Comparison of ENCODE assay signal across 15 cellular contexts in genomic region chrX:149526318-149527033, GRCh38. TPM values are rescaled to one million over a fixed set of nuclear protein-coding genes. Genes with fewer than 3 reads are reported as not detected.
DNase-seq lines count a peak whose midpoint lies in the region; ATAC-seq and TF ChIP-seq lines count a peak whose summit lies in the region.
"Not testable (repeated sequence)": the region's sequence is repeated elsewhere in the genome, so short reads cannot be mapped to it uniquely, and the experiment has no call there.
"Had no signal": no experiment of that assay in that cellular context is flagged by ENCODE, and none has a peak within 500 bp of the region (broad histone marks: within the 10 kb centered on the region; RNA-seq: fewer than 3 reads in every experiment).

No MANE protein-coding gene starts in this region.

- H3K9ac ChIP-seq in Karpas-422 (ENCODE audit: low read length): peak overlapping the region; percentile 50; the same call in 1 of the 2 replicates

- not testable (repeated sequence) for H3K36me3 ChIP-seq in CD8-positive, alpha-beta T cell (ENCODE audit: insufficient read depth, low read length); Karpas-422 (ENCODE audit: insufficient read depth, low read length); effector memory CD4-positive, alpha-beta T cell (ENCODE audit: control insufficient read depth, insufficient read depth, low read length); psoas muscle (ENCODE audit: insufficient read depth in 1 of 2, low read depth in 1 of 2); thoracic aorta

- POLR2A ChIA-PET in CD8-positive, alpha-beta T cell (lab: Charles Lee): interaction anchor here (0.6 to 1.1 kb wide), 2 partner anchors 14 to 1234 kb away, joined by 3 to 5 read pairs; partner anchors contain the start of gene EOLA1
- POLR2A ChIA-PET in activated CD4-positive, alpha-beta T cell treated with anti-CD3 and anti-CD28 coated beads, Interleukin-2, amount 10 ng/mL, durations not matched to agents 7 days and 5 days (lab: Charles Lee): not testable (repeated sequence)

- intact Hi-C loops in CD8-positive, alpha-beta T cell (cut with DNase I, micrococcal nuclease): loop anchor here in 1 of 2 experiments (2.0 kb wide), 1 partner anchor 14 kb away; the partner anchor contains the start of gene EOLA1
- intact Hi-C loops in psoas muscle (cut with DNase I): not testable (repeated sequence)

- not testable (repeated sequence) for H2AFZ ChIP-seq in Karpas-422 (ENCODE audit: low read length)

- DNase-seq in CD8-positive, alpha-beta T cell: peak in 1 of 7 experiments; percentile 21
- DNase-seq in Karpas-422; activated CD4-positive, alpha-beta T cell treated with anti-CD3 and anti-CD28 coated beads, Interleukin-2, amount 10 ng/mL, durations not matched to agents 7 days and 5 days; activated naive CD4-positive, alpha-beta T cell treated with anti-CD3 and anti-CD28 coated beads, Interleukin-2, amount 50 U/mL, for 72 hours (ENCODE audit: low spot score in 2 of 2); effector memory CD4-positive, alpha-beta T cell; immature natural killer cell; psoas muscle; thoracic aorta (ENCODE audit: low spot score): not testable (repeated sequence)

- not testable (repeated sequence) for H4K20me1 ChIP-seq in Karpas-422 (ENCODE audit: insufficient read depth, low read depth, low read length)

- not testable (repeated sequence) for TF ChIP-seq CTCF in CD8-positive, alpha-beta T cell (IDR thresholded peaks at IDR 0.05); psoas muscle (IDR thresholded peaks at IDR 0.05); thoracic aorta (IDR thresholded peaks at IDR 0.05)

- H3K27me3 Mint-ChIP-seq in CD8-positive, alpha-beta T cell (ENCODE audit: low read depth); activated CD4-positive, alpha-beta T cell treated with anti-CD3 and anti-CD28 coated beads, Interleukin-2, amount 10 ng/mL, durations not matched to agents 7 days and 5 days; immature natural killer cell (ENCODE audit: low read depth in 3 of 3): not testable (repeated sequence)

- CTCF ChIA-PET in CD8-positive, alpha-beta T cell (lab: Charles Lee): interaction anchor here (1.1 kb wide), 1 partner anchor 14 kb away, joined by 4 read pairs; no protein-coding TSS in a partner anchor
- CTCF ChIA-PET in activated CD4-positive, alpha-beta T cell treated with anti-CD3 and anti-CD28 coated beads, Interleukin-2, amount 10 ng/mL, durations not matched to agents 7 days and 5 days (lab: Charles Lee): interaction anchor here (1.0 kb wide), 1 partner anchor 14 kb away, joined by 3 read pairs; no protein-coding TSS in a partner anchor

- H3K4me1 Mint-ChIP-seq in CD8-positive, alpha-beta T cell (ENCODE audit: low read depth): peaks cover 41% of the 10 kb centered on the region
- peaks cover 37% of the 10 kb centered on the region for H3K4me1 Mint-ChIP-seq in activated CD4-positive, alpha-beta T cell treated with anti-CD3 and anti-CD28 coated beads, Interleukin-2, amount 10 ng/mL, durations not matched to agents 7 days and 5 days
- H3K4me1 Mint-ChIP-seq in immature natural killer cell: peaks cover 44 to 49% of the 10 kb centered on the region in 2 donors

- H3K36me3 Mint-ChIP-seq in CD8-positive, alpha-beta T cell; activated CD4-positive, alpha-beta T cell treated with anti-CD3 and anti-CD28 coated beads, Interleukin-2, amount 10 ng/mL, durations not matched to agents 7 days and 5 days (ENCODE audit: low read depth); activated naive CD4-positive, alpha-beta T cell treated with anti-CD3 and anti-CD28 coated beads, Interleukin-2, amount 50 U/mL, for 72 hours; immature natural killer cell: not testable (repeated sequence)

- H3K4me3 Mint-ChIP-seq in CD8-positive, alpha-beta T cell; activated CD4-positive, alpha-beta T cell treated with anti-CD3 and anti-CD28 coated beads, Interleukin-2, amount 10 ng/mL, durations not matched to agents 7 days and 5 days: not testable (repeated sequence)
- H3K4me3 Mint-ChIP-seq in immature natural killer cell: peak overlapping the region in 4 of 5 donors; percentile 66 to 76 (median 68)

- H3K9me3 ChIP-seq in CD8-positive, alpha-beta T cell (ENCODE audit: low read length); Karpas-422 (ENCODE audit: low read length); effector memory CD4-positive, alpha-beta T cell (ENCODE audit: control insufficient read depth, low read length); psoas muscle; thoracic aorta: not testable (repeated sequence)

- H3K9me3 Mint-ChIP-seq in CD8-positive, alpha-beta T cell; activated CD4-positive, alpha-beta T cell treated with anti-CD3 and anti-CD28 coated beads, Interleukin-2, amount 10 ng/mL, durations not matched to agents 7 days and 5 days; activated naive CD4-positive, alpha-beta T cell treated with anti-CD3 and anti-CD28 coated beads, Interleukin-2, amount 50 U/mL, for 72 hours; immature natural killer cell: not testable (repeated sequence)

- not testable (repeated sequence) for H3K4me3 ChIP-seq in CD8-positive, alpha-beta T cell (ENCODE audit: low read depth, low read length); Karpas-422 (ENCODE audit: low read length); effector memory CD4-positive, alpha-beta T cell (ENCODE audit: insufficient read depth, low read depth, low read length, poor library complexity, severe bottlenecking); psoas muscle; thoracic aorta

- H3K27ac Mint-ChIP-seq in CD8-positive, alpha-beta T cell: peak overlapping the region; percentile 87
- H3K27ac Mint-ChIP-seq in activated CD4-positive, alpha-beta T cell treated with anti-CD3 and anti-CD28 coated beads, Interleukin-2, amount 10 ng/mL, durations not matched to agents 7 days and 5 days: peak overlapping the region; percentile 90
- peak overlapping the region; percentile 48 to 86 for H3K27ac Mint-ChIP-seq in activated naive CD4-positive, alpha-beta T cell treated with anti-CD3 and anti-CD28 coated beads, Interleukin-2, amount 50 U/mL, for 72 hours
- peak overlapping the region; percentile 88 to 97 (median 94) for H3K27ac Mint-ChIP-seq in immature natural killer cell

- not testable (repeated sequence) for H3K79me2 ChIP-seq in Karpas-422 (ENCODE audit: low read length)

- WGBS in psoas muscle, 3 donors: 36 to 67% (median 42%) methylated on average over 2 to 8 of the region's 13 CpGs

- not testable (repeated sequence) for H3K9me2 ChIP-seq in Karpas-422 (replicated peaks; ENCODE audit: insufficient read depth, low read length)

- not testable (repeated sequence) for ATAC-seq in CD8-positive, alpha-beta T cell; activated naive CD4-positive, alpha-beta T cell treated with anti-CD3 and anti-CD28 coated beads, Interleukin-2, amount 50 U/mL, for 72 hours; thoracic aorta (ENCODE audit: insufficient number of reproducible peaks, low FRiP score, low read depth)
- peak; percentile 33 to 72 (median 57) for ATAC-seq in psoas muscle

- H3K4me1 ChIP-seq in CD8-positive, alpha-beta T cell (ENCODE audit: insufficient read depth, low read length): peaks cover 32% of the 10 kb centered on the region
- peaks cover 37% of the 10 kb centered on the region for H3K4me1 ChIP-seq in Karpas-422 (ENCODE audit: low read length)
- peaks cover 24% of the 10 kb centered on the region for H3K4me1 ChIP-seq in effector memory CD4-positive, alpha-beta T cell (ENCODE audit: control insufficient read depth, insufficient read depth, low read length, poor library complexity, severe bottlenecking)
- not testable (repeated sequence) for H3K4me1 ChIP-seq in psoas muscle; thoracic aorta (ENCODE audit: control insufficient read depth in 1 of 2, low read depth in 2 of 2)

- not testable (repeated sequence) for H3K27me3 ChIP-seq in CD8-positive, alpha-beta T cell (ENCODE audit: insufficient read depth, low read length); Karpas-422 (ENCODE audit: low read length); effector memory CD4-positive, alpha-beta T cell (replicated peaks; ENCODE audit: control insufficient read depth, insufficient read depth, low read length, poor library complexity, severe bottlenecking); psoas muscle (ENCODE audit: insufficient read depth in 3 of 3, low read length in 2 of 3); thoracic aorta (replicated peaks; ENCODE audit: insufficient read depth)

- H3K27ac ChIP-seq in CD8-positive, alpha-beta T cell (ENCODE audit: low read depth, low read length): peak overlapping the region; percentile 82
- H3K27ac ChIP-seq in Karpas-422 (ENCODE audit: low read length): peak overlapping the region; percentile 77
- peak overlapping the region; percentile 84 for H3K27ac ChIP-seq in effector memory CD4-positive, alpha-beta T cell (ENCODE audit: insufficient read depth, low read length, poor library complexity, severe bottlenecking)
- H3K27ac ChIP-seq in psoas muscle: not testable (repeated sequence)
- peak overlapping the region; percentile 50 to 66 for H3K27ac ChIP-seq in thoracic aorta

- peak overlapping the region; percentile 58 for H3K4me2 ChIP-seq in Karpas-422 (ENCODE audit: low read depth, low read length, poor library complexity, severe bottlenecking)

RNA-seq across cellular contexts. Expression of gene EOLA1, which starts 14.3 kb away (rescaled TPM):
- 10 to 100 TPM; 88.4 to 97.8 TPM for total RNA-seq in CD8-positive, alpha-beta T cell
- total RNA-seq in Karpas-422 (2014; rRNA removed; shearing (Covaris generic); ENCODE audit: low replicate concordance): 11.6 and 12.5 TPM in 2 replicates
- 10 to 100 TPM; 33.2 to 37.2 TPM for total RNA-seq in activated CD4-positive, alpha-beta T cell treated with anti-CD3 and anti-CD28 coated beads, Interleukin-2, amount 10 ng/mL, durations not matched to agents 7 days and 5 days
- 10 to 100 TPM; 13.6 to 50.9 TPM for total RNA-seq in activated naive CD4-positive, alpha-beta T cell treated with anti-CD3 and anti-CD28 coated beads, Interleukin-2, amount 50 U/mL, for 72 hours
- polyA plus RNA-seq in immature natural killer cell (10 to 100 TPM; 39.9 to 58.6 (median 45.7) TPM), psoas muscle (10 to 100 TPM; 24.4 to 34.8 (median 27.4) TPM)
- total RNA-seq in psoas muscle (10 to 100 TPM; 23.9 to 36.6 (median 24.7) TPM), thoracic aorta (10 to 100 TPM; 22.2 to 22.6 TPM)

RNA-seq across cellular contexts. Expression of gene IDS, which starts 21.4 kb away (rescaled TPM):
- 100 to 1,000 TPM; 230 to 240 TPM for total RNA-seq in CD8-positive, alpha-beta T cell
- 134 and 263 TPM in 2 replicates for total RNA-seq in Karpas-422 (2014; rRNA removed; shearing (Covaris generic); ENCODE audit: low replicate concordance)
- total RNA-seq in activated CD4-positive, alpha-beta T cell treated with anti-CD3 and anti-CD28 coated beads, Interleukin-2, amount 10 ng/mL, durations not matched to agents 7 days and 5 days: 10 to 100 TPM; 52.6 to 55.7 TPM
- 10 to 100 TPM; 35.4 to 77.8 TPM for total RNA-seq in activated naive CD4-positive, alpha-beta T cell treated with anti-CD3 and anti-CD28 coated beads, Interleukin-2, amount 50 U/mL, for 72 hours
- polyA plus RNA-seq in immature natural killer cell: 100 to 1,000 TPM; 143 to 230 (median 163) TPM
- 10 to 100 TPM; 29.3 to 37.6 (median 34.1) TPM for total RNA-seq in psoas muscle
- polyA plus RNA-seq in psoas muscle: 10 to 100 TPM; 11.8 to 31.2 (median 15.3) TPM
- total RNA-seq in thoracic aorta: 100 to 1,000 TPM; 204 to 210 TPM

RNA-seq across cellular contexts. Expression of gene HSFX3, which starts 23.2 kb away (rescaled TPM):
- total RNA-seq in CD8-positive, alpha-beta T cell: not detected
- not detected in 2 replicates for total RNA-seq in Karpas-422 (2014; rRNA removed; shearing (Covaris generic); ENCODE audit: low replicate concordance)
- total RNA-seq in activated CD4-positive, alpha-beta T cell treated with anti-CD3 and anti-CD28 coated beads, Interleukin-2, amount 10 ng/mL, durations not matched to agents 7 days and 5 days: not detected
- not detected for total RNA-seq in activated naive CD4-positive, alpha-beta T cell treated with anti-CD3 and anti-CD28 coated beads, Interleukin-2, amount 50 U/mL, for 72 hours
- polyA plus RNA-seq in immature natural killer cell (not detected), psoas muscle (not detected)
- total RNA-seq in psoas muscle (under 1 TPM in 1 of 4 donors, not detected in 3; 0.67 TPM), thoracic aorta (not detected)
- total RNA-seq: epithelial cell of proximal tubule, H7, HepG2, liver, mucosa of descending colon, vagina had no signal
- polyA plus RNA-seq: AG04450, HepG2, liver had no signal
